In genomic region chr1:81833722-81834121, GRCh38 we compare ENCODE assay signal across 17 cellular contexts. TPM values are rescaled to one million over a fixed set of nuclear protein-coding genes. Genes with fewer than 3 reads are reported as not detected.
"Had no signal": no experiment of that assay in that cellular context is flagged by ENCODE, and none has a peak within 500 bp of the region (broad histone marks: within the 10 kb centered on the region; RNA-seq: fewer than 3 reads in every experiment).

No MANE protein-coding gene starts in this region.

- H3K9me3 ChIP-seq: ascending aorta, ovary, upper lobe of right lung had no signal

- H3K4me3 ChIP-seq: ascending aorta, ovary, upper lobe of right lung had no signal

- H3K27me3 ChIP-seq: ascending aorta, ovary, upper lobe of right lung had no signal

- H3K27ac ChIP-seq: ascending aorta, ovary, upper lobe of right lung had no signal

- H3K27me3 Mint-ChIP-seq: activated CD4-positive, alpha-beta memory T cell treated with anti-CD3 and anti-CD28 coated beads, Interleukin-2, amount 10 ng/mL, durations not matched to agents 7 days and 5 days; activated naive CD8-positive, alpha-beta T cell treated with anti-CD3 and anti-CD28 coated beads for 36 hours; central memory CD8-positive, alpha-beta T cell; dendritic cell treated with granulocyte-macrophage colony-stimulating factor and Interleukin-4, amounts not matched to agents 40 ng/mL and 50 ng/mL, for 4 days; effector memory CD8-positive, alpha-beta T cell; natural killer cell treated with Interleukin-12 subunit alpha and Interleukin-12 subunit beta and Interleukin-15 and Interleukin-18, amount 100 ng/mL, for 72 hours; T-cell had no signal

- H3K4me1 Mint-ChIP-seq: activated CD4-positive, alpha-beta memory T cell treated with anti-CD3 and anti-CD28 coated beads, Interleukin-2, amount 10 ng/mL, durations not matched to agents 7 days and 5 days; activated naive CD8-positive, alpha-beta T cell treated with anti-CD3 and anti-CD28 coated beads for 36 hours; central memory CD8-positive, alpha-beta T cell; T-cell had no signal

- H3K27ac Mint-ChIP-seq: activated CD4-positive, alpha-beta memory T cell treated with anti-CD3 and anti-CD28 coated beads, Interleukin-2, amount 10 ng/mL, durations not matched to agents 7 days and 5 days; activated naive CD8-positive, alpha-beta T cell treated with anti-CD3 and anti-CD28 coated beads for 36 hours; activated T-cell treated with anti-CD3 and anti-CD28 coated beads, Interleukin-2, amount 50 U/mL, for 72 hours; dendritic cell treated with granulocyte-macrophage colony-stimulating factor and Interleukin-4, amounts not matched to agents 40 ng/mL and 50 ng/mL, for 4 days; effector memory CD8-positive, alpha-beta T cell; natural killer cell treated with Interleukin-12 subunit alpha and Interleukin-12 subunit beta and Interleukin-15 and Interleukin-18, amount 100 ng/mL, for 72 hours; stimulated activated naive CD8-positive, alpha-beta T cell treated with anti-CD3 and anti-CD28 coated beads, Interleukin-15, Interleukin-2, amounts not matched to agents 100 ng/mL and 50 ng/mL, for 24 hours; T-cell had no signal

- H3K9me3 Mint-ChIP-seq: activated CD4-positive, alpha-beta memory T cell treated with anti-CD3 and anti-CD28 coated beads, Interleukin-2, amount 10 ng/mL, durations not matched to agents 7 days and 5 days; activated naive CD8-positive, alpha-beta T cell treated with anti-CD3 and anti-CD28 coated beads for 36 hours; activated T-cell treated with anti-CD3 and anti-CD28 coated beads, Interleukin-2, amount 50 U/mL, for 72 hours; central memory CD8-positive, alpha-beta T cell; dendritic cell treated with granulocyte-macrophage colony-stimulating factor and Interleukin-4, amounts not matched to agents 40 ng/mL and 50 ng/mL, for 4 days; stimulated activated naive CD8-positive, alpha-beta T cell treated with anti-CD3 and anti-CD28 coated beads, Interleukin-15, Interleukin-2, amounts not matched to agents 100 ng/mL and 50 ng/mL, for 24 hours had no signal

- H3K4me3 Mint-ChIP-seq: activated CD4-positive, alpha-beta memory T cell treated with anti-CD3 and anti-CD28 coated beads, Interleukin-2, amount 10 ng/mL, durations not matched to agents 7 days and 5 days; activated naive CD8-positive, alpha-beta T cell treated with anti-CD3 and anti-CD28 coated beads for 36 hours; activated T-cell treated with anti-CD3 and anti-CD28 coated beads, Interleukin-2, amount 50 U/mL, for 72 hours; central memory CD8-positive, alpha-beta T cell; dendritic cell treated with granulocyte-macrophage colony-stimulating factor and Interleukin-4, amounts not matched to agents 40 ng/mL and 50 ng/mL, for 4 days; effector memory CD8-positive, alpha-beta T cell; natural killer cell treated with Interleukin-12 subunit alpha and Interleukin-12 subunit beta and Interleukin-15 and Interleukin-18, amount 100 ng/mL, for 72 hours; stimulated activated naive CD8-positive, alpha-beta T cell treated with anti-CD3 and anti-CD28 coated beads, Interleukin-15, Interleukin-2, amounts not matched to agents 100 ng/mL and 50 ng/mL, for 24 hours; T-cell had no signal

- H3K36me3 Mint-ChIP-seq: activated naive CD8-positive, alpha-beta T cell treated with anti-CD3 and anti-CD28 coated beads for 36 hours; natural killer cell treated with Interleukin-12 subunit alpha and Interleukin-12 subunit beta and Interleukin-15 and Interleukin-18, amount 100 ng/mL, for 72 hours; T-cell had no signal

- ATAC-seq: activated T-cell treated with anti-CD3 and anti-CD28 coated beads, Interleukin-2, amount 50 U/mL, for 72 hours; effector memory CD8-positive, alpha-beta T cell; left colon; natural killer cell treated with Interleukin-12 subunit alpha and Interleukin-12 subunit beta and Interleukin-15 and Interleukin-18, amount 100 ng/mL, for 72 hours; T-cell; upper lobe of right lung had no signal

- H3K36me3 ChIP-seq: ascending aorta, ovary, upper lobe of right lung had no signal

- DNase-seq: activated CD4-positive, alpha-beta memory T cell treated with anti-CD3 and anti-CD28 coated beads, Interleukin-2, amount 10 ng/mL, durations not matched to agents 7 days and 5 days; activated gamma-delta T cell treated with Interleukin-2 at 50 U/mL for 16 hours; activated naive CD8-positive, alpha-beta T cell treated with anti-CD3 and anti-CD28 coated beads for 36 hours; activated T-cell treated with anti-CD3 and anti-CD28 coated beads, Interleukin-2, amount 50 U/mL, for 72 hours; effector memory CD8-positive, alpha-beta T cell; glutamatergic neuron; left colon; ovary; stimulated activated CD4-positive, alpha-beta T cell treated with anti-CD3 and anti-CD28 coated beads, Interleukin-4, amount 100 ng/mL, for 1 hour; T-cell; T1000; upper lobe of right lung had no signal

- H3K4me1 ChIP-seq: upper lobe of right lung had no signal

RNA-seq across cellular contexts. Expression of gene ADGRL2, which starts 33.0 kb away (rescaled TPM):
- total RNA-seq: activated CD4-positive, alpha-beta memory T cell treated with anti-CD3 and anti-CD28 coated beads, Interleukin-2, amount 10 ng/mL, durations not matched to agents 7 days and 5 days; activated naive CD8-positive, alpha-beta T cell treated with anti-CD3 and anti-CD28 coated beads for 36 hours; activated T-cell treated with anti-CD3 and anti-CD28 coated beads, Interleukin-2, amount 50 U/mL, for 72 hours had no signal
